28 cellular contexts compared by ENCODE assay signal in genomic region chr2:101771911-101772321, GRCh38.
DNase-seq lines count a peak whose midpoint lies in the region; ATAC-seq and TF ChIP-seq lines count a peak whose summit lies in the region.
"Had no signal": no experiment of that assay in that cellular context is flagged by ENCODE, and none has a peak within 500 bp of the region (broad histone marks: within the 10 kb centered on the region; RNA-seq: fewer than 3 reads in every experiment).

No MANE protein-coding gene starts in this region.

- H3K4me3 Mint-ChIP-seq in activated naive CD4-positive, alpha-beta T cell treated with anti-CD3 and anti-CD28 coated beads for 36 hours, result no peak overlapping the region
- H3K4me3 Mint-ChIP-seq in WTC11, result no peak overlapping the region
- H3K4me3 Mint-ChIP-seq in activated naive CD8-positive, alpha-beta T cell treated with anti-CD3 and anti-CD28 coated beads for 36 hours, result no peak overlapping the region
- H3K4me3 Mint-ChIP-seq: activated CD4-positive, alpha-beta memory T cell treated with anti-CD3 and anti-CD28 coated beads for 36 hours; stimulated activated naive CD8-positive, alpha-beta T cell treated with anti-CD3 and anti-CD28 coated beads, Interleukin-15, Interleukin-2, amounts not matched to agents 100 ng/mL and 50 ng/mL, for 24 hours had no signal

- 83% methylated on average over 2 of the region's 2 CpGs for WGBS in esophagus muscularis mucosa
- no CpG with 5 or more reads among the region's 2 CpGs for WGBS in trophoblast cell (ENCODE audit: extremely low coverage, insufficient coverage, insufficient read length)

- no peak overlapping the region for H3K18ac ChIP-seq in trophoblast cell (ENCODE audit: low read length)

- H3K9me3 ChIP-seq in esophagus muscularis mucosa (no peaks in the 10 kb centered on the region), trophoblast cell (ENCODE audit: insufficient read depth, low read depth, low read length) (no peaks in the 10 kb centered on the region), Peyer's patch (no peaks in the 10 kb centered on the region)
- H3K9me3 ChIP-seq: body of pancreas, heart left ventricle, MG63, tibial artery had no signal

- POLR2A ChIA-PET in WTC11 (lab: Charles Lee), result no interaction called here

- H4K91ac ChIP-seq in trophoblast cell (ENCODE audit: low read depth, low read length), result no peak overlapping the region

- no peak overlapping the region for H3K9ac ChIP-seq in trophoblast cell (ENCODE audit: low read length)

- no peak for TF ChIP-seq EP300 in esophagus muscularis mucosa (IDR thresholded peaks at IDR 0.05)

- no peak overlapping the region for H3K4me3 ChIP-seq in esophagus muscularis mucosa
- H3K4me3 ChIP-seq in trophoblast cell (ENCODE audit: low read depth, low read length), result no peak overlapping the region
- H3K4me3 ChIP-seq in Peyer's patch, result no peak overlapping the region
- H3K4me3 ChIP-seq: body of pancreas, heart left ventricle, K562, MG63, tibial artery had no signal

- H2BK5ac ChIP-seq in trophoblast cell (ENCODE audit: low read depth, low read length, poor library complexity), result no peak overlapping the region

- no peak overlapping the region for H2BK12ac ChIP-seq in trophoblast cell (ENCODE audit: low read length)

- H3K4me1 Mint-ChIP-seq in activated naive CD4-positive, alpha-beta T cell treated with anti-CD3 and anti-CD28 coated beads for 36 hours (ENCODE audit: low read depth), result peaks cover 80% of the 10 kb centered on the region
- peaks cover 82% of the 10 kb centered on the region for H3K4me1 Mint-ChIP-seq in WTC11
- peaks cover 73% of the 10 kb centered on the region for H3K4me1 Mint-ChIP-seq in activated naive CD8-positive, alpha-beta T cell treated with anti-CD3 and anti-CD28 coated beads for 36 hours

- H3K23ac ChIP-seq in trophoblast cell (ENCODE audit: low read length), result no peak overlapping the region

- DNase-seq in activated naive CD4-positive, alpha-beta T cell treated with anti-CD3 and anti-CD28 coated beads for 36 hours, result no peak
- no peak for DNase-seq in activated naive CD4-positive, alpha-beta T cell treated with anti-CD3 and anti-CD28 coated beads, Interleukin-2, amount 50 U/mL, for 16 hours
- DNase-seq in WTC11 (ENCODE audit: low spot score) (no peak), esophagus muscularis mucosa (ENCODE audit: extremely low spot score) (peak; percentile 39), trophoblast cell (no peak), Peyer's patch (no peak)
- DNase-seq in activated naive CD8-positive, alpha-beta T cell treated with anti-CD3 and anti-CD28 coated beads for 36 hours, result no peak
- DNase-seq: activated CD4-positive, alpha-beta memory T cell treated with anti-CD3 and anti-CD28 coated beads for 36 hours; activated CD8-positive, alpha-beta memory T cell treated with anti-CD3 and anti-CD28 coated beads, Interleukin-2, amount 50 U/mL, for 48 hours; body of pancreas; DMS53; effector CD8-positive, alpha-beta T cell; H7; heart left ventricle; kidney glomerular epithelial cell; mesenchymal stem cell; MG63; NCI-H1105 treated with DMSO at 0.1 percent for 48 hours; NCI-H2081; NCI-H345; NCI-H774; nucleus accumbens; T-helper 1 cell; tibial artery had no signal

- H3K27me3 Mint-ChIP-seq in activated naive CD4-positive, alpha-beta T cell treated with anti-CD3 and anti-CD28 coated beads for 36 hours (ENCODE audit: low read depth), result no peaks in the 10 kb centered on the region
- no peaks in the 10 kb centered on the region for H3K27me3 Mint-ChIP-seq in WTC11 (ENCODE audit: low read depth)
- H3K27me3 Mint-ChIP-seq in activated naive CD8-positive, alpha-beta T cell treated with anti-CD3 and anti-CD28 coated beads for 36 hours, result no peaks in the 10 kb centered on the region
- H3K27me3 Mint-ChIP-seq: activated CD4-positive, alpha-beta memory T cell treated with anti-CD3 and anti-CD28 coated beads for 36 hours; stimulated activated naive CD8-positive, alpha-beta T cell treated with anti-CD3 and anti-CD28 coated beads, Interleukin-15, Interleukin-2, amounts not matched to agents 100 ng/mL and 50 ng/mL, for 24 hours had no signal

- no peak overlapping the region for H4K8ac ChIP-seq in trophoblast cell (ENCODE audit: low read depth, low read length)

- CTCF ChIA-PET in activated naive CD4-positive, alpha-beta T cell treated with anti-CD3 and anti-CD28 coated beads for 36 hours (lab: Charles Lee), result interaction anchor here (0.7 to 2.5 kb wide), 6 partner anchors 8 to 126 kb away, joined by 3 to 12 read pairs (median 4); no protein-coding TSS in a partner anchor
- CTCF ChIA-PET in WTC11 (lab: Charles Lee), result interaction anchor here (1.4 kb wide), 1 partner anchor 10 kb away, joined by 4 read pairs; no protein-coding TSS in a partner anchor

- no peak overlapping the region for H4K12ac ChIP-seq in trophoblast cell (ENCODE audit: low read depth, low read length)

- H3K4me1 ChIP-seq in esophagus muscularis mucosa (peaks cover 78 to 87% (median 82%) of the 10 kb centered on the region in 4 donors), trophoblast cell (ENCODE audit: control insufficient read depth in 1 of 2, insufficient read depth in 2 of 2, low read length in 2 of 2) (peaks cover 22 to 29% of the 10 kb centered on the region in 2 experiments), Peyer's patch (peaks cover 0 to 31% (median under 1%) of the 10 kb centered on the region in 4 donors)

- intact Hi-C loops in activated naive CD4-positive, alpha-beta T cell treated with anti-CD3 and anti-CD28 coated beads for 36 hours (cut with micrococcal nuclease), result loop anchor here (2.0 kb wide), 2 partner anchors 17 to 51 kb away; no protein-coding TSS in a partner anchor
- intact Hi-C loops in esophagus muscularis mucosa (cut with DNase I), result no loop called here

- H3K14ac ChIP-seq in trophoblast cell (ENCODE audit: low read length), result no peak overlapping the region

- H3K79me1 ChIP-seq in trophoblast cell (ENCODE audit: low read length), result peaks cover 2% of the 10 kb centered on the region

- H3K36me3 ChIP-seq in esophagus muscularis mucosa, result no peaks in the 10 kb centered on the region
- H3K36me3 ChIP-seq in trophoblast cell (ENCODE audit: control insufficient read depth in 1 of 2, insufficient read depth in 2 of 2, low read length in 2 of 2), result no peaks in the 10 kb centered on the region
- H3K36me3 ChIP-seq in Peyer's patch, result no peaks in the 10 kb centered on the region
- H3K36me3 ChIP-seq: heart left ventricle, MG63, tibial artery had no signal

- no peak overlapping the region for H3K4me2 ChIP-seq in trophoblast cell (ENCODE audit: low read length)

- peaks cover 17% of the 10 kb centered on the region for H3K79me2 ChIP-seq in trophoblast cell (ENCODE audit: control insufficient read depth, insufficient read depth, low read length, poor library complexity)

- H3K36me3 Mint-ChIP-seq in activated naive CD4-positive, alpha-beta T cell treated with anti-CD3 and anti-CD28 coated beads for 36 hours (ENCODE audit: low read depth), result peaks cover 2% of the 10 kb centered on the region
- no peaks in the 10 kb centered on the region for H3K36me3 Mint-ChIP-seq in WTC11
- H3K36me3 Mint-ChIP-seq in activated naive CD8-positive, alpha-beta T cell treated with anti-CD3 and anti-CD28 coated beads for 36 hours, result peaks cover 9% of the 10 kb centered on the region
- H3K36me3 Mint-ChIP-seq: activated CD4-positive, alpha-beta memory T cell treated with anti-CD3 and anti-CD28 coated beads for 36 hours had no signal

- TF ChIP-seq CTCF in WTC11 (IDR thresholded peaks at IDR 0.05) (no peak), esophagus muscularis mucosa (IDR thresholded peaks at IDR 0.05) (no peak), Peyer's patch (IDR thresholded peaks at IDR 0.05) (no peak)

- TF ChIP-seq POLR2A in esophagus muscularis mucosa (IDR thresholded peaks at IDR 0.05; ENCODE audit: low read depth) (no peak), Peyer's patch (IDR thresholded peaks at IDR 0.05) (no peak)

- H2AFZ ChIP-seq in trophoblast cell (ENCODE audit: insufficient read depth, low read length, poor library complexity), result no peak overlapping the region

- H3K27ac Mint-ChIP-seq in activated naive CD4-positive, alpha-beta T cell treated with anti-CD3 and anti-CD28 coated beads for 36 hours, result peak overlapping the region; percentile 11
- H3K27ac Mint-ChIP-seq in WTC11, result peak overlapping the region; percentile 40
- no peak overlapping the region for H3K27ac Mint-ChIP-seq in activated naive CD8-positive, alpha-beta T cell treated with anti-CD3 and anti-CD28 coated beads for 36 hours
- H3K27ac Mint-ChIP-seq: activated CD4-positive, alpha-beta memory T cell treated with anti-CD3 and anti-CD28 coated beads for 36 hours; stimulated activated naive CD8-positive, alpha-beta T cell treated with anti-CD3 and anti-CD28 coated beads, Interleukin-15, Interleukin-2, amounts not matched to agents 100 ng/mL and 50 ng/mL, for 24 hours had no signal

- ATAC-seq in WTC11, result no peak
- no peak for ATAC-seq in HG02588 (IDR thresholded peaks at IDR 0.05; ENCODE audit: unreplicated experiment)
- ATAC-seq: body of pancreas, K562 had no signal

- no peak overlapping the region for H3K27ac ChIP-seq in esophagus muscularis mucosa (replicated peaks in 1 of 4)
- H3K27ac ChIP-seq in trophoblast cell (ENCODE audit: low read depth, low read length), result no peak overlapping the region
- no peak overlapping the region for H3K27ac ChIP-seq in Peyer's patch
- H3K27ac ChIP-seq: body of pancreas, RWPE1, tibial artery had no signal

- H3K27me3 ChIP-seq in esophagus muscularis mucosa (no peaks in the 10 kb centered on the region), trophoblast cell (ENCODE audit: insufficient read depth, low read length) (no peaks in the 10 kb centered on the region), Peyer's patch (no peaks in the 10 kb centered on the region)
- H3K27me3 ChIP-seq: body of pancreas, heart left ventricle, MG63, tibial artery had no signal

- H3K9me3 Mint-ChIP-seq in activated naive CD4-positive, alpha-beta T cell treated with anti-CD3 and anti-CD28 coated beads for 36 hours, result no peaks in the 10 kb centered on the region
- no peaks in the 10 kb centered on the region for H3K9me3 Mint-ChIP-seq in WTC11
- H3K9me3 Mint-ChIP-seq in activated naive CD8-positive, alpha-beta T cell treated with anti-CD3 and anti-CD28 coated beads for 36 hours, result no peaks in the 10 kb centered on the region
- H3K9me3 Mint-ChIP-seq: activated CD4-positive, alpha-beta memory T cell treated with anti-CD3 and anti-CD28 coated beads for 36 hours; stimulated activated naive CD8-positive, alpha-beta T cell treated with anti-CD3 and anti-CD28 coated beads, Interleukin-15, Interleukin-2, amounts not matched to agents 100 ng/mL and 50 ng/mL, for 24 hours had no signal

- H2BK120ac ChIP-seq in trophoblast cell (ENCODE audit: insufficient read depth, low read length, poor library complexity), result no peak overlapping the region

- H3K4ac ChIP-seq in trophoblast cell (ENCODE audit: low read depth, low read length), result peak overlapping the region; percentile 23

- no peak overlapping the region for H2AK5ac ChIP-seq in trophoblast cell (ENCODE audit: low read length)

TF ChIP-seq in WTC11, 78 proteins besides CTCF, POLR2A, EP300 and RAD21:
- peak; percentile 72 for TF ChIP-seq GABPB1 (CRISPR knock-in tag; IDR thresholded peaks at IDR 0.05)
- TF ChIP-seq CBFB (CRISPR knock-in tag; IDR thresholded peaks at IDR 0.05; ENCODE audit: low read depth), result no peak
